Comparison of ENCODE assay signal across 18 cellular contexts in the genomic region with DNA sequence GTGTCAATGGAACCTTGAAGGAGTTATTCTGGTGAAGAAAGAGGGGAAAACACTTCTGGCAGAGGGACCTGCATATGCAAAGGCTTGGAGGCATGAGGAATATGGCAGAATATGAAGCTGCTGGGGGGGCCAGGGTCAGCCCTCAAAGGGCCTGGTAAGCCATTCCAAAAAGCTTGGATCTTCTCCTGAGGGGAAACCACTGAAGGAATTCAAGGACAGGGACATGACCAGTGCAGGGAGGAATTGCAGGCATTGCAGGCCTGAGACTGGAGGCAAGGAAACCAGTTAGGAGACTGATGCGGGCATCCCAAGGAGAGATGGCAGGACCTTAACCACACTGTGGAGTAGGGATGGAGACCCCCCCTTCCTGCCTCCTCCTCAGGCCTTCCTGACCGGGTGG. TPM values are rescaled to one million over a fixed set of nuclear protein-coding genes. Genes with fewer than 3 reads are reported as not detected.
"Had no signal": no experiment of that assay in that cellular context is flagged by ENCODE, and none has a peak within 500 bp of the region (broad histone marks: within the 10 kb centered on the region; RNA-seq: fewer than 3 reads in every experiment).

No MANE protein-coding gene starts in this region.

- H3K4me1 ChIP-seq: pancreas, psoas muscle had no signal

- DNase-seq: mammary epithelial cell had no signal

- H3K4me1 Mint-ChIP-seq: activated B cell treated with CpG ODN at 0.5 μM for 24 hours, T-cell had no signal

- H3K36me3 ChIP-seq: pancreas, right atrium auricular region, thoracic aorta, upper lobe of left lung, vagina had no signal

- H3K27me3 ChIP-seq: pancreas, right atrium auricular region, upper lobe of left lung, vagina had no signal

- H3K36me3 Mint-ChIP-seq: activated naive CD4-positive, alpha-beta T cell treated with anti-CD3 and anti-CD28 coated beads, Interleukin-2, amount 50 U/mL, for 72 hours; naive thymus-derived CD4-positive, alpha-beta T cell; T-cell had no signal

- H3K27ac Mint-ChIP-seq: activated B cell treated with CpG ODN at 0.5 μM for 24 hours; activated CD8-positive, alpha-beta T cell treated with anti-CD3 and anti-CD28 coated beads for 36 hours; activated naive CD4-positive, alpha-beta T cell treated with anti-CD3 and anti-CD28 coated beads, Interleukin-2, amount 50 U/mL, for 72 hours; effector memory CD8-positive, alpha-beta T cell; naive thymus-derived CD4-positive, alpha-beta T cell; T-cell had no signal

- H3K4me3 ChIP-seq: coronary artery, pancreas, psoas muscle, right atrium auricular region, thoracic aorta, upper lobe of left lung, vagina had no signal

- H3K9me3 ChIP-seq: pancreas, psoas muscle, right atrium auricular region, thoracic aorta, upper lobe of left lung, vagina had no signal

- H3K9me3 Mint-ChIP-seq: activated B cell treated with CpG ODN at 0.5 μM for 24 hours; activated CD8-positive, alpha-beta T cell treated with anti-CD3 and anti-CD28 coated beads for 36 hours; activated naive CD4-positive, alpha-beta T cell treated with anti-CD3 and anti-CD28 coated beads, Interleukin-2, amount 50 U/mL, for 72 hours; activated T-cell treated with anti-CD3 and anti-CD28 coated beads, Interleukin-2, amount 50 U/mL, for 4 hours; effector memory CD8-positive, alpha-beta T cell; naive thymus-derived CD4-positive, alpha-beta T cell; T-cell had no signal

- H3K4me3 Mint-ChIP-seq: activated B cell treated with CpG ODN at 0.5 μM for 24 hours; activated CD8-positive, alpha-beta T cell treated with anti-CD3 and anti-CD28 coated beads for 36 hours; activated T-cell treated with anti-CD3 and anti-CD28 coated beads, Interleukin-2, amount 50 U/mL, for 4 hours; effector memory CD8-positive, alpha-beta T cell; naive thymus-derived CD4-positive, alpha-beta T cell; T-cell had no signal

- H3K27ac ChIP-seq: psoas muscle, right atrium auricular region, thoracic aorta, vagina had no signal

RNA-seq across cellular contexts. Expression of a gene that starts 21.4 kb away (rescaled TPM):
- total RNA-seq: activated B cell treated with CpG ODN at 0.5 μM for 24 hours; activated CD8-positive, alpha-beta T cell treated with anti-CD3 and anti-CD28 coated beads for 36 hours; activated T-cell treated with anti-CD3 and anti-CD28 coated beads, Interleukin-2, amount 50 U/mL, for 4 hours; T-helper 2 cell treated with Interferon-gamma antibody and Interleukin-4, amounts not matched to agents 100 ng/mL and 5 ng/mL, for 36 hours; thoracic aorta; vagina had no signal

RNA-seq across cellular contexts. Expression of a gene that starts 42.8 kb away (rescaled TPM):
- total RNA-seq: activated B cell treated with CpG ODN at 0.5 μM for 24 hours; activated T-cell treated with anti-CD3 and anti-CD28 coated beads, Interleukin-2, amount 50 U/mL, for 4 hours; left ventricle myocardium superior; mammary epithelial cell; naive thymus-derived CD4-positive, alpha-beta T cell; right atrium auricular region; skeletal muscle tissue; T-cell; T-helper 2 cell treated with Interferon-gamma antibody and Interleukin-4, amounts not matched to agents 100 ng/mL and 5 ng/mL, for 36 hours; thoracic aorta; vagina had no signal
- polyA plus RNA-seq: naive thymus-derived CD4-positive, alpha-beta T cell had no signal
